Comparison of ENCODE assay signal across 17 cellular contexts in the genomic region with DNA sequence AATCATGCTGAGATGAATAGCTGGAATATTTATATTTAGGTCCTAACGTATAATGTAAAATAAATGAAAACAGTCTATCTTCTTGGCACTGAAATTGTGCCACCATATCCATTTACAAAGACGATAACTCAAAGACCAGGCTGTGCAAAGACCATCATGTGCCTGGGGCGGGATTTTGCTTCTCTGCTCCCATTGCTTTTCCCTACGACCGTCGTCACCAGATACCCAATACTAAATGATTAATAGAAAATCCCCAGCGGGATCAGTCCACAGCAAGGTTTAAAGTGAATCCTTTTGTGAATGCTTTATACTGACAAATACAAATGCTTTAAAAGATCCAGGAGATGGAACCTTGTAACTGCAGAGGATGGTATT.
DNase-seq lines count a peak whose midpoint lies in the region; ATAC-seq and TF ChIP-seq lines count a peak whose summit lies in the region.
"Had no signal": no experiment of that assay in that cellular context is flagged by ENCODE, and none has a peak within 500 bp of the region (broad histone marks: within the 10 kb centered on the region; RNA-seq: fewer than 3 reads in every experiment).

No MANE protein-coding gene starts in this region.

- H3K9me3 ChIP-seq in mammary epithelial cell (replicated peaks; ENCODE audit: insufficient read depth, low read length) (peaks cover 4% of the 10 kb centered on the region), osteoblast (ENCODE audit: low read depth, low read length) (no peaks in the 10 kb centered on the region), MG63 (peaks cover 6% of the 10 kb centered on the region)

- no peaks in the 10 kb centered on the region for H3K36me3 Mint-ChIP-seq in immature natural killer cell
- H3K36me3 Mint-ChIP-seq: CD8-positive, alpha-beta T cell had no signal

- BruUV-seq in mammary epithelial cell (replicated peaks; lab: Mats Ljungman, UMichigan): no TSS peak

- H3K27ac ChIP-seq in mammary epithelial cell (ENCODE audit: insufficient read depth, low read depth, low read length): no peak overlapping the region
- H3K27ac ChIP-seq in osteoblast (ENCODE audit: low read depth, low read length): peak overlapping the region; percentile 48
- H3K27ac ChIP-seq: PC-9 had no signal

- H3K4me3 ChIP-seq in mammary epithelial cell (replicated peaks in 1 of 3; ENCODE audit: insufficient read depth in 1 of 3, low read depth in 2 of 3, low read length in 3 of 3) (no peak overlapping the region), osteoblast (ENCODE audit: insufficient read depth, low read length) (no peak overlapping the region), MG63 (no peak overlapping the region)
- H3K4me3 ChIP-seq: heart right ventricle, PC-9, skin epidermis had no signal

- H3K27me3 Mint-ChIP-seq in immature natural killer cell (ENCODE audit: low read depth in 3 of 3): peaks cover 0 to 8% (median 6%) of the 10 kb centered on the region in 3 donors

- no peak for ATAC-seq in HG02678 (IDR thresholded peaks at IDR 0.05; ENCODE audit: unreplicated experiment)
- ATAC-seq: activated CD4-positive, CD25-positive, alpha-beta regulatory T cell treated with anti-CD3 and anti-CD28 coated beads, Interleukin-2, amount 50 U/mL, for 24 hours; activated naive CD8-positive, alpha-beta T cell treated with anti-CD3 and anti-CD28 coated beads, Interleukin-2, amount 50 U/mL, for 24 hours; CD8-positive, alpha-beta T cell; naive thymus-derived CD8-positive, alpha-beta T cell; stimulated activated naive CD8-positive, alpha-beta T cell treated with anti-CD3 and anti-CD28 coated beads, Interleukin-15, Interleukin-2, amounts not matched to agents 100 U/mL and 50 U/mL, for 24 hours had no signal

- H3K4me2 ChIP-seq in mammary epithelial cell (ENCODE audit: insufficient read depth, low read depth, low read length) (no peak overlapping the region), osteoblast (ENCODE audit: insufficient read depth, low read length) (peak overlapping the region; percentile 59)
- H3K4me2 ChIP-seq: PC-9 had no signal

- H3K36me3 ChIP-seq in mammary epithelial cell (ENCODE audit: insufficient read depth, low read length) (no peaks in the 10 kb centered on the region), osteoblast (ENCODE audit: insufficient read depth, low read length) (no peaks in the 10 kb centered on the region), MG63 (no peaks in the 10 kb centered on the region)
- H3K36me3 ChIP-seq: heart right ventricle had no signal

- dilution Hi-C loops in mammary epithelial cell (cut with HindIII; ENCODE audit: low sequenced_read_pairs): no loop called here

- in situ Hi-C loops in mammary epithelial cell (cut with MboI; ENCODE audit: low sequenced_read_pairs in 2 of 2): no loop called here

- H3K4me3 Mint-ChIP-seq in immature natural killer cell: no peak overlapping the region
- H3K4me3 Mint-ChIP-seq: activated naive CD8-positive, alpha-beta T cell treated with anti-CD3 and anti-CD28 coated beads, Interleukin-2, amount 50 U/mL, for 24 hours; CD8-positive, alpha-beta T cell; naive thymus-derived CD8-positive, alpha-beta T cell had no signal

- CTCF ChIA-PET in mammary epithelial cell (lab: Charles Lee; ENCODE audit: low non-redundant PET): no interaction called here

- no peaks in the 10 kb centered on the region for H3K79me2 ChIP-seq in mammary epithelial cell (ENCODE audit: insufficient read depth, low read length)
- H3K79me2 ChIP-seq in osteoblast (ENCODE audit: insufficient read depth, low read length): no peaks in the 10 kb centered on the region

- no peaks in the 10 kb centered on the region for H3K4me1 Mint-ChIP-seq in immature natural killer cell

- H3K27ac Mint-ChIP-seq in immature natural killer cell: no peak overlapping the region
- H3K27ac Mint-ChIP-seq: activated naive CD8-positive, alpha-beta T cell treated with anti-CD3 and anti-CD28 coated beads, Interleukin-2, amount 50 U/mL, for 24 hours; CD8-positive, alpha-beta T cell; naive thymus-derived CD8-positive, alpha-beta T cell had no signal

- H3K27me3 ChIP-seq in mammary epithelial cell (ENCODE audit: insufficient read depth, low read length): no peaks in the 10 kb centered on the region
- H3K27me3 ChIP-seq in osteoblast (ENCODE audit: insufficient read depth, low read length): no peaks in the 10 kb centered on the region
- H3K27me3 ChIP-seq in MG63: no peaks in the 10 kb centered on the region

- WGBS in mammary epithelial cell (ENCODE audit: low coverage, missing lambda C conversion rate): 24% methylated on average over 7 of the region's 7 CpGs

- no peak overlapping the region for H3K9ac ChIP-seq in mammary epithelial cell (ENCODE audit: insufficient read depth, low read length)

- H3K9me3 Mint-ChIP-seq in immature natural killer cell: peaks cover 0 to 4% (median 0%) of the 10 kb centered on the region in 6 donors

- H4K20me1 ChIP-seq in mammary epithelial cell (ENCODE audit: insufficient read depth, low read length) (no peaks in the 10 kb centered on the region), osteoblast (ENCODE audit: insufficient read depth, low read length) (no peaks in the 10 kb centered on the region)

- TF ChIP-seq CTCF in mammary epithelial cell (conservative IDR thresholded peaks at IDR 0.05 in 1 of 2, IDR thresholded peaks at IDR 0.05 in 1 of 2; ENCODE audit: extremely low read depth in 1 of 2, insufficient read depth in 1 of 2, low read depth in 1 of 2, low read length in 2 of 2): no peak
- TF ChIP-seq CTCF in osteoblast (IDR thresholded peaks at IDR 0.05; ENCODE audit: extremely low read depth, low read depth, low read length): no peak

- intact Hi-C loops in mammary epithelial cell (cut with micrococcal nuclease): no loop called here

- H3K4me1 ChIP-seq in mammary epithelial cell (ENCODE audit: insufficient read depth, low read length) (peaks cover 38% of the 10 kb centered on the region), osteoblast (ENCODE audit: insufficient read depth, low read length) (peaks cover 40% of the 10 kb centered on the region)

- H2AFZ ChIP-seq in mammary epithelial cell (ENCODE audit: low read depth, low read length): peak overlapping the region; percentile 30
- peak overlapping the region; percentile 34 for H2AFZ ChIP-seq in osteoblast (ENCODE audit: low read length)
- H2AFZ ChIP-seq: PC-9 had no signal

- DNase-seq in NCI-H1092 (lab: John Stamatoyannopoulos, UW) (peak; percentile 89), NCI-H2227 (lab: John Stamatoyannopoulos, UW; ENCODE audit: unreplicated experiment) (peak; percentile 67), mammary epithelial cell (no peak), osteoblast (ENCODE audit: insufficient read length, low spot score, missing footprints) (no peak), MG63 (no peak), immature natural killer cell (no peak)
- DNase-seq: activated naive CD8-positive, alpha-beta T cell treated with anti-CD3 and anti-CD28 coated beads, Interleukin-2, amount 50 U/mL, for 24 hours; CD8-positive, alpha-beta T cell; GF-D8; heart right ventricle; naive thymus-derived CD8-positive, alpha-beta T cell; stimulated activated naive CD8-positive, alpha-beta T cell treated with anti-CD3 and anti-CD28 coated beads, Interleukin-15, Interleukin-2, amounts not matched to agents 100 U/mL and 50 U/mL, for 24 hours; T-helper 1 cell had no signal

Comparison
In these comparisons a context has a peak if more than half of its experiments do, and no peak if none do; other contexts are left out.
1. DNase-seq: peak in NCI-H1092 (single experiment) and NCI-H2227 (single experiment); none in mammary epithelial cell (single experiment), osteoblast (single experiment), MG63 (single experiment) and immature natural killer cell (0 of 3).